8 cellular contexts compared by ENCODE assay signal in the genomic region with DNA sequence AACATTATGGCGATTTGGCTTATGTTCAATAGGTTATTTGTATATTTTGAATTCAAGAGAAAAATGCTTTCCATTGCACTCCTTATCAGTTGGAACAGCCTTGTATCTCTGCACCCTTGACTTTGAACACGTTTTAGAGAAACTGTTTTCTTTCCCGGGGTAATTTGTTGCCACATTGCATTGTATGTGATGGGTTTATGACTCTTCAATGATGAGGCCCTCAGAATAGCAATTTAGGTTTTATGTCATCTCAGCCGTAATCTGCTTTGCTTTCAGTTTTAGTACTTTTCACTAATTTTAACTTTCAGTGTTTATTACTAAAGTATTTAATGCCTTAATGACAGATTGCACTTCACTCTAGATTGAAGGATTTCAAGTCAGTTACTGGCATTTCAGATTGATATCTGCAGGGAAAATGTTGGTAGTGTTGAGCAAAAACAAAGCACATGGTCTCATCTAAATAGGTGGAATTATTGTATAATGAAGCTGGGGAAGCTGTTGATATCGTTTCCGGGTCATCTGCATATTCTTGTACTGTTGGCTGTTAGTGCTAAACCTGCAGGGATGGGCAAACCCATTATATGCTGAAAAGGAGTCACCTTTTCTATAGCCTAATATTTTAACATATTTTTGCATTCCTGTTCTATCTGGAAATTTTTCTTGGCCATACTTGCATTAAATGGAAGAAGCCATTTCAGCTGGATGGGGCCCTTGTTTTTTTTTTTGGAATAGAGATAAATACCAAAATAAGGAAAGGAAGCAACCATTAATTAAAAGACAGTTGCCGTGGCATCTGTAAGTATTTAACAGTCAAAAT. TPM values are rescaled to one million over a fixed set of nuclear protein-coding genes. Genes with fewer than 3 reads are reported as not detected.
DNase-seq lines count a peak whose midpoint lies in the region; ATAC-seq, FAIRE-seq and TF ChIP-seq lines count a peak whose summit lies in the region.

No MANE protein-coding gene starts in this region.

- H3K27ac Mint-ChIP-seq in central memory CD8-positive, alpha-beta T cell (ENCODE audit: low read depth), result peak overlapping the region; percentile 97
- H3K27ac Mint-ChIP-seq in naive B cell, result peak overlapping the region; percentile 20 to 98 (median 83)

- H3K36me3 Mint-ChIP-seq in central memory CD8-positive, alpha-beta T cell (ENCODE audit: insufficient read depth), result peaks cover 21% of the 10 kb centered on the region
- H3K36me3 Mint-ChIP-seq in naive B cell, result no peaks in the 10 kb centered on the region

- no peak for TF ChIP-seq POLR2A in H54 (IDR thresholded peaks at IDR 0.05; ENCODE audit: low read depth, low read length)

- in situ Hi-C loops in ACHN (cut with HindIII; ENCODE audit: low pct_ligation_motif_present, low pct_unique_long_range_greater_than_20kb, low sequenced_read_pairs), result no loop called here

- H3K9me3 Mint-ChIP-seq in central memory CD8-positive, alpha-beta T cell, result no peaks in the 10 kb centered on the region
- no peaks in the 10 kb centered on the region for H3K9me3 Mint-ChIP-seq in naive B cell

- H3K4me1 Mint-ChIP-seq in central memory CD8-positive, alpha-beta T cell, result peaks cover 38% of the 10 kb centered on the region
- peaks cover 36 to 60% (median 52%) of the 10 kb centered on the region in 3 donors for H3K4me1 Mint-ChIP-seq in naive B cell

- H3K4me3 Mint-ChIP-seq in central memory CD8-positive, alpha-beta T cell, result peak overlapping the region; percentile 97
- peak overlapping the region; percentile 93 to 99 (median 98) for H3K4me3 Mint-ChIP-seq in naive B cell

- ATAC-seq in central memory CD8-positive, alpha-beta T cell (replicated peaks; ENCODE audit: extremely low read depth, poor library complexity, severe bottlenecking), result no peak
- no peak for ATAC-seq in naive B cell (ENCODE audit: low read depth in 2 of 2)
- ATAC-seq in GM21619 (IDR thresholded peaks at IDR 0.05; ENCODE audit: unreplicated experiment), result no peak

- DNase-seq in GF-D8 (lab: John Stamatoyannopoulos, UW), result peak; percentile 9
- DNase-seq in NCI-H526 (lab: John Stamatoyannopoulos, UW), result peak; percentile 21 to 55
- no peak for DNase-seq in central memory CD8-positive, alpha-beta T cell (ENCODE audit: low spot score in 2 of 2)
- no peak for DNase-seq in naive B cell
- no peak for DNase-seq in activated effector memory CD4-positive, alpha-beta T cell treated with Interleukin-2 at 50 U/mL for 16 hours
- DNase-seq in H54 (ENCODE audit: insufficient read length, low spot score), result no peak
- no peak for DNase-seq in ACHN

- no peaks in the 10 kb centered on the region for H3K27me3 Mint-ChIP-seq in central memory CD8-positive, alpha-beta T cell
- H3K27me3 Mint-ChIP-seq in naive B cell, result no peaks in the 10 kb centered on the region

- FAIRE-seq in H54 (lab: Jason Lieb, UNC), result no peak

RNA-seq across cellular contexts. Expression of a gene that starts 2.0 kb away (rescaled TPM):
- polyA plus RNA-seq in naive B cell (ENCODE audit: low read depth in 6 of 6), result 100 to 1,000 TPM in 1 of 6 donors, 10 to 100 TPM in 5; 35.9 to 106 (median 54.9) TPM

RNA-seq across cellular contexts. Expression of a gene that starts 13.7 kb away (rescaled TPM):
- 1 to 10 TPM; 3.3 to 6.4 (median 4.6) TPM for polyA plus RNA-seq in naive B cell (ENCODE audit: low read depth in 6 of 6)

RNA-seq across cellular contexts. Expression of a gene that starts 45.9 kb away (rescaled TPM):
- not detected for polyA plus RNA-seq in naive B cell (ENCODE audit: low read depth in 6 of 6)

Comparison
In these comparisons a context has a peak if more than half of its experiments do, and no peak if none do; other contexts are left out.
1. DNase-seq: peak in GF-D8 (single experiment) and NCI-H526 (2 of 2); none in central memory CD8-positive, alpha-beta T cell (0 of 2), naive B cell (single experiment), activated effector memory CD4-positive, alpha-beta T cell treated with Interleukin-2 at 50 U/mL for 16 hours (single experiment), H54 (single experiment) and ACHN (single experiment).